Comparison of ENCODE assay signal across 20 cellular contexts in genomic region chr1:187877220-187877619, GRCh38.
A peak's percentile ranks its signal among the peaks of the same experiment; 100 is the strongest.
DNase-seq lines count a peak whose midpoint lies in the region; ATAC-seq lines count a peak whose summit lies in the region.
"Had no signal": no experiment of that assay in that cellular context is flagged by ENCODE, and none has a peak within 500 bp of the region (broad histone marks: within the 10 kb centered on the region; RNA-seq: fewer than 3 reads in every experiment).

No MANE protein-coding gene starts in this region.

- peak; percentile 26 for DNase-seq in NCI-H82 (lab: John Stamatoyannopoulos, UW)
- DNase-seq in NCI-H82 treated with DMSO at 0.1 percent for 48 hours (lab: John Stamatoyannopoulos, UW; ENCODE audit: unreplicated experiment), result no peak
- DNase-seq in NCI-H2081 treated with DMSO at 0.1 percent for 48 hours (lab: John Stamatoyannopoulos, UW), result peak; percentile 97
- peak; percentile 86 for DNase-seq in NCI-H510A treated with DMSO at 0.1 percent for 48 hours (lab: John Stamatoyannopoulos, UW)
- DNase-seq in activated T-helper 1 cell treated with anti-CD3 and anti-CD28 coated beads, Interleukin-12 subunit alpha, Interleukin-12 subunit beta, Interleukin-2, Interleukin-4 antibody, amounts not matched to agents 30 ng/mL and 10 ng/mL and 1 ng/mL, durations not matched to agents 14 hours and 24 hours and 36 hours (ENCODE audit: low spot score), result no peak
- DNase-seq in AG08395 (ENCODE audit: low spot score), result no peak
- DNase-seq in SKM-1 treated with dmso at 0.1 percent for 144 hours (lab: John Stamatoyannopoulos, UW; ENCODE audit: unreplicated experiment), result no peak
- no peak for DNase-seq in natural killer cell treated with Interleukin-12 subunit alpha and Interleukin-12 subunit beta and Interleukin-15 and Interleukin-18, amount 100 ng/mL, for 72 hours (ENCODE audit: low spot score)
- DNase-seq: activated CD4-positive, alpha-beta T cell treated with anti-CD3 and anti-CD28 coated beads for 4 hours; activated naive CD8-positive, alpha-beta T cell treated with anti-CD3 and anti-CD28 coated beads for 36 hours; effector CD4-positive, alpha-beta T cell; GDM1; MM.1S; PC-9; right cardiac atrium; SIG-M5; T-helper 1 cell had no signal

- H3K4me1 Mint-ChIP-seq in activated T-helper 1 cell treated with anti-CD3 and anti-CD28 coated beads, Interleukin-12 subunit alpha, Interleukin-12 subunit beta, Interleukin-2, Interleukin-4 antibody, amounts not matched to agents 30 ng/mL and 10 ng/mL and 1 ng/mL, durations not matched to agents 14 hours and 24 hours and 36 hours (ENCODE audit: low read depth), result no peaks in the 10 kb centered on the region
- H3K4me1 Mint-ChIP-seq in natural killer cell treated with Interleukin-12 subunit alpha and Interleukin-12 subunit beta and Interleukin-15 and Interleukin-18, amount 100 ng/mL, for 72 hours (ENCODE audit: low read depth in 2 of 2), result no peaks in the 10 kb centered on the region
- H3K4me1 Mint-ChIP-seq: activated naive CD8-positive, alpha-beta T cell treated with anti-CD3 and anti-CD28 coated beads for 36 hours had no signal

- H3K36me3 Mint-ChIP-seq in activated T-helper 1 cell treated with anti-CD3 and anti-CD28 coated beads, Interleukin-12 subunit alpha, Interleukin-12 subunit beta, Interleukin-2, Interleukin-4 antibody, amounts not matched to agents 30 ng/mL and 10 ng/mL and 1 ng/mL, durations not matched to agents 14 hours and 24 hours and 36 hours (ENCODE audit: low read depth), result no peaks in the 10 kb centered on the region
- no peaks in the 10 kb centered on the region for H3K36me3 Mint-ChIP-seq in natural killer cell treated with Interleukin-12 subunit alpha and Interleukin-12 subunit beta and Interleukin-15 and Interleukin-18, amount 100 ng/mL, for 72 hours
- H3K36me3 Mint-ChIP-seq: activated naive CD8-positive, alpha-beta T cell treated with anti-CD3 and anti-CD28 coated beads for 36 hours had no signal

- intact Hi-C loops in activated T-helper 1 cell treated with anti-CD3 and anti-CD28 coated beads, Interleukin-12 subunit alpha, Interleukin-12 subunit beta, Interleukin-2, Interleukin-4 antibody, amounts not matched to agents 30 ng/mL and 10 ng/mL and 1 ng/mL, durations not matched to agents 14 hours and 24 hours and 36 hours (cut with micrococcal nuclease), result no loop called here

- no peak overlapping the region for H3K4me3 Mint-ChIP-seq in activated T-helper 1 cell treated with anti-CD3 and anti-CD28 coated beads, Interleukin-12 subunit alpha, Interleukin-12 subunit beta, Interleukin-2, Interleukin-4 antibody, amounts not matched to agents 30 ng/mL and 10 ng/mL and 1 ng/mL, durations not matched to agents 14 hours and 24 hours and 36 hours
- H3K4me3 Mint-ChIP-seq in natural killer cell treated with Interleukin-12 subunit alpha and Interleukin-12 subunit beta and Interleukin-15 and Interleukin-18, amount 100 ng/mL, for 72 hours, result no peak overlapping the region
- H3K4me3 Mint-ChIP-seq: activated naive CD8-positive, alpha-beta T cell treated with anti-CD3 and anti-CD28 coated beads for 36 hours had no signal

- ATAC-seq in natural killer cell treated with Interleukin-12 subunit alpha and Interleukin-12 subunit beta and Interleukin-15 and Interleukin-18, amount 100 ng/mL, for 72 hours, result no peak
- ATAC-seq: esophagus mucosa, gastroesophageal sphincter, K562, right cardiac atrium had no signal

- no peaks in the 10 kb centered on the region for H3K27me3 Mint-ChIP-seq in activated T-helper 1 cell treated with anti-CD3 and anti-CD28 coated beads, Interleukin-12 subunit alpha, Interleukin-12 subunit beta, Interleukin-2, Interleukin-4 antibody, amounts not matched to agents 30 ng/mL and 10 ng/mL and 1 ng/mL, durations not matched to agents 14 hours and 24 hours and 36 hours (ENCODE audit: insufficient read depth)
- H3K27me3 Mint-ChIP-seq in natural killer cell treated with Interleukin-12 subunit alpha and Interleukin-12 subunit beta and Interleukin-15 and Interleukin-18, amount 100 ng/mL, for 72 hours, result no peaks in the 10 kb centered on the region
- H3K27me3 Mint-ChIP-seq: activated naive CD8-positive, alpha-beta T cell treated with anti-CD3 and anti-CD28 coated beads for 36 hours had no signal

- no peak overlapping the region for H3K27ac Mint-ChIP-seq in activated T-helper 1 cell treated with anti-CD3 and anti-CD28 coated beads, Interleukin-12 subunit alpha, Interleukin-12 subunit beta, Interleukin-2, Interleukin-4 antibody, amounts not matched to agents 30 ng/mL and 10 ng/mL and 1 ng/mL, durations not matched to agents 14 hours and 24 hours and 36 hours
- H3K27ac Mint-ChIP-seq in natural killer cell treated with Interleukin-12 subunit alpha and Interleukin-12 subunit beta and Interleukin-15 and Interleukin-18, amount 100 ng/mL, for 72 hours, result no peak overlapping the region
- H3K27ac Mint-ChIP-seq: activated naive CD8-positive, alpha-beta T cell treated with anti-CD3 and anti-CD28 coated beads for 36 hours had no signal

- H3K9me3 Mint-ChIP-seq in activated T-helper 1 cell treated with anti-CD3 and anti-CD28 coated beads, Interleukin-12 subunit alpha, Interleukin-12 subunit beta, Interleukin-2, Interleukin-4 antibody, amounts not matched to agents 30 ng/mL and 10 ng/mL and 1 ng/mL, durations not matched to agents 14 hours and 24 hours and 36 hours, result peaks cover 9% of the 10 kb centered on the region
- peaks cover 19% of the 10 kb centered on the region for H3K9me3 Mint-ChIP-seq in natural killer cell treated with Interleukin-12 subunit alpha and Interleukin-12 subunit beta and Interleukin-15 and Interleukin-18, amount 100 ng/mL, for 72 hours

Comparison
In these comparisons a context has a peak if more than half of its experiments do, and no peak if none do; other contexts are left out.
1. DNase-seq: peak in NCI-H82 (single experiment), NCI-H2081 treated with DMSO at 0.1 percent for 48 hours (single experiment) and NCI-H510A treated with DMSO at 0.1 percent for 48 hours (single experiment); none in NCI-H82 treated with DMSO at 0.1 percent for 48 hours (single experiment), activated T-helper 1 cell treated with anti-CD3 and anti-CD28 coated beads, Interleukin-12 subunit alpha, Interleukin-12 subunit beta, Interleukin-2, Interleukin-4 antibody, amounts not matched to agents 30 ng/mL and 10 ng/mL and 1 ng/mL, durations not matched to agents 14 hours and 24 hours and 36 hours (single experiment), AG08395 (single experiment), SKM-1 treated with dmso at 0.1 percent for 144 hours (single experiment) and natural killer cell treated with Interleukin-12 subunit alpha and Interleukin-12 subunit beta and Interleukin-15 and Interleukin-18, amount 100 ng/mL, for 72 hours (single experiment).